In genomic region chr2:215790548-215791421, GRCh38 we compare ENCODE assay signal across 17 cellular contexts.
DNase-seq lines count a peak whose midpoint lies in the region; TF ChIP-seq lines count a peak whose summit lies in the region.
"Had no signal": no experiment of that assay in that cellular context is flagged by ENCODE, and none has a peak within 500 bp of the region (broad histone marks: within the 10 kb centered on the region; RNA-seq: fewer than 3 reads in every experiment).

No MANE protein-coding gene starts in this region.

- H2AK5ac ChIP-seq in mesenchymal stem cell (ENCODE audit: low read length, severe bottlenecking): peak overlapping the region; percentile 38
- peak overlapping the region; percentile 35 for H2AK5ac ChIP-seq in trophoblast cell (ENCODE audit: low read length)

- intact Hi-C loops in dendritic cell treated with granulocyte-macrophage colony-stimulating factor and Interleukin-4, amounts not matched to agents 40 ng/mL and 50 ng/mL, for 4 days (cut with micrococcal nuclease): loop anchor here (5.0 kb wide), 1 partner anchor 43 kb away; no protein-coding TSS in a partner anchor
- intact Hi-C loops in CD14-positive monocyte (cut with micrococcal nuclease): loop anchor here in 1 of 2 donors (5.0 kb wide), 3 partner anchors 38 to 112 kb away; no protein-coding TSS in a partner anchor

- H3K4me3 ChIP-seq in GM23248 (no peak overlapping the region), mesenchymal stem cell (ENCODE audit: insufficient read depth in 1 of 2, low read depth in 1 of 2, low read length in 2 of 2) (no peak overlapping the region), trophoblast cell (ENCODE audit: low read depth, low read length) (no peak overlapping the region)
- H3K4me3 ChIP-seq: BLaER1 had no signal

- H3K79me2 ChIP-seq in GM23248 (ENCODE audit: insufficient read depth) (no peaks in the 10 kb centered on the region), trophoblast cell (ENCODE audit: control insufficient read depth, insufficient read depth, low read length, poor library complexity) (no peaks in the 10 kb centered on the region)

- H4K12ac ChIP-seq in trophoblast cell (ENCODE audit: low read depth, low read length): no peak overlapping the region

- H4K8ac ChIP-seq in mesenchymal stem cell (ENCODE audit: low read length) (peak overlapping the region; percentile 56), trophoblast cell (ENCODE audit: low read depth, low read length) (peak overlapping the region; percentile 29)

- H3K23ac ChIP-seq in mesenchymal stem cell (ENCODE audit: low read length in 2 of 2) (no peak overlapping the region), trophoblast cell (ENCODE audit: low read length) (no peak overlapping the region)

- H2AFZ ChIP-seq in GM23248 (peak overlapping the region; percentile 44), mesenchymal stem cell (ENCODE audit: low read depth, low read length) (no peak overlapping the region), trophoblast cell (ENCODE audit: insufficient read depth, low read length, poor library complexity) (no peak overlapping the region)

- H3K9ac ChIP-seq in GM23248 (0 out of 2 replicates have a peak overlapping the region, but pooled peaks have one; percentile 5), mesenchymal stem cell (ENCODE audit: low read length) (peak overlapping the region; percentile 40), trophoblast cell (ENCODE audit: low read length) (no peak overlapping the region)
- H3K9ac ChIP-seq: BLaER1 had no signal

- H4K91ac ChIP-seq in mesenchymal stem cell (ENCODE audit: low read length) (no peak overlapping the region), trophoblast cell (ENCODE audit: low read depth, low read length) (no peak overlapping the region)

- WGBS in GM23248 (ENCODE audit: low coverage in 1 of 2, low lambda C conversion rate in 2 of 2, missing lambda C conversion rate in 2 of 2), 2 experiments: 40 to 41% methylated on average over 6 of the region's 6 CpGs
- 95% methylated on average over 5 of the region's 6 CpGs for WGBS in mesenchymal stem cell
- WGBS in trophoblast cell (ENCODE audit: extremely low coverage, insufficient coverage, insufficient read length): no CpG with 5 or more reads among the region's 6 CpGs

- H2BK120ac ChIP-seq in mesenchymal stem cell (ENCODE audit: low read depth, low read length) (no peak overlapping the region), trophoblast cell (ENCODE audit: insufficient read depth, low read length, poor library complexity) (no peak overlapping the region)

- H3K27ac Mint-ChIP-seq in dendritic cell treated with granulocyte-macrophage colony-stimulating factor and Interleukin-4, amounts not matched to agents 40 ng/mL and 50 ng/mL, for 4 days: peak overlapping the region; percentile 23
- peak overlapping the region in 3 of 7 donors; percentile 26 to 79 (median 68) for H3K27ac Mint-ChIP-seq in CD14-positive monocyte

- H3K27ac ChIP-seq in GM23248 (peak overlapping the region; percentile 26; the same call in 1 of the 2 replicates), mesenchymal stem cell (ENCODE audit: low read length, poor library complexity, severe bottlenecking) (no peak overlapping the region), trophoblast cell (ENCODE audit: low read depth, low read length) (no peak overlapping the region)
- H3K27ac ChIP-seq: BLaER1 had no signal

- H3K36me3 Mint-ChIP-seq in dendritic cell treated with granulocyte-macrophage colony-stimulating factor and Interleukin-4, amounts not matched to agents 40 ng/mL and 50 ng/mL, for 4 days (ENCODE audit: low read depth): no peaks in the 10 kb centered on the region
- H3K36me3 Mint-ChIP-seq in CD14-positive monocyte: peaks cover 0 to 2% of the 10 kb centered on the region in 2 donors

- H3K27me3 ChIP-seq in GM23248 (replicated peaks; ENCODE audit: insufficient read depth) (no peaks in the 10 kb centered on the region), mesenchymal stem cell (ENCODE audit: control insufficient read depth in 1 of 2, insufficient read depth in 1 of 2, low read length in 2 of 2) (no peaks in the 10 kb centered on the region), trophoblast cell (ENCODE audit: insufficient read depth, low read length) (no peaks in the 10 kb centered on the region)
- H3K27me3 ChIP-seq: BLaER1 had no signal

- in situ Hi-C loops in GM23248 (cut with MboI): no loop called here

- peaks cover 51% of the 10 kb centered on the region for H3K4me1 Mint-ChIP-seq in dendritic cell treated with granulocyte-macrophage colony-stimulating factor and Interleukin-4, amounts not matched to agents 40 ng/mL and 50 ng/mL, for 4 days (ENCODE audit: low read depth)
- H3K4me1 Mint-ChIP-seq in CD14-positive monocyte: peaks cover 63% of the 10 kb centered on the region

- no peaks in the 10 kb centered on the region for H3K9me3 ChIP-seq in GM23248 (ENCODE audit: low read depth)
- no peaks in the 10 kb centered on the region for H3K9me3 ChIP-seq in mesenchymal stem cell (ENCODE audit: control insufficient read depth, low read length)
- H3K9me3 ChIP-seq in trophoblast cell (ENCODE audit: insufficient read depth, low read depth, low read length): no peaks in the 10 kb centered on the region
- H3K9me3 ChIP-seq: BLaER1 had no signal

- no peak overlapping the region for H2BK5ac ChIP-seq in mesenchymal stem cell (ENCODE audit: low read depth, low read length, poor library complexity, severe bottlenecking)
- H2BK5ac ChIP-seq in trophoblast cell (ENCODE audit: low read depth, low read length, poor library complexity): no peak overlapping the region

- H3K36me3 ChIP-seq in GM23248 (ENCODE audit: low read depth) (no peaks in the 10 kb centered on the region), mesenchymal stem cell (ENCODE audit: control insufficient read depth in 1 of 2, insufficient read depth in 2 of 2, low read depth in 1 of 2, low read length in 2 of 2) (no peaks in the 10 kb centered on the region), trophoblast cell (ENCODE audit: control insufficient read depth in 1 of 2, insufficient read depth in 2 of 2, low read length in 2 of 2) (no peaks in the 10 kb centered on the region)
- H3K36me3 ChIP-seq: BLaER1 had no signal

- no peaks in the 10 kb centered on the region for H3K9me2 ChIP-seq in GM23248 (ENCODE audit: insufficient read depth)

- H3K4me3 Mint-ChIP-seq in dendritic cell treated with granulocyte-macrophage colony-stimulating factor and Interleukin-4, amounts not matched to agents 40 ng/mL and 50 ng/mL, for 4 days: no peak overlapping the region
- H3K4me3 Mint-ChIP-seq in CD14-positive monocyte: no peak overlapping the region

- H3K4ac ChIP-seq in mesenchymal stem cell (ENCODE audit: low read depth in 1 of 2, low read length in 2 of 2) (no peak overlapping the region), trophoblast cell (ENCODE audit: low read depth, low read length) (no peak overlapping the region)

- peaks cover 9% of the 10 kb centered on the region for H3K27me3 Mint-ChIP-seq in dendritic cell treated with granulocyte-macrophage colony-stimulating factor and Interleukin-4, amounts not matched to agents 40 ng/mL and 50 ng/mL, for 4 days
- H3K27me3 Mint-ChIP-seq in CD14-positive monocyte (ENCODE audit: low read depth in 3 of 3): peaks cover 0 to 5% (median 2%) of the 10 kb centered on the region in 3 donors

- peaks cover 52% of the 10 kb centered on the region for H3K4me1 ChIP-seq in GM23248 (ENCODE audit: insufficient read depth)
- peaks cover 7% of the 10 kb centered on the region for H3K4me1 ChIP-seq in mesenchymal stem cell (ENCODE audit: control insufficient read depth, insufficient read depth, low read depth, low read length)
- H3K4me1 ChIP-seq in trophoblast cell (ENCODE audit: control insufficient read depth in 1 of 2, insufficient read depth in 2 of 2, low read length in 2 of 2): peaks cover 5 to 8% of the 10 kb centered on the region in 2 experiments

- no peak for TF ChIP-seq CTCF in CD14-positive monocyte (IDR thresholded peaks at IDR 0.05)

- peak overlapping the region; percentile 36 for H2BK15ac ChIP-seq in mesenchymal stem cell (ENCODE audit: low read depth, poor library complexity, severe bottlenecking)

- peak overlapping the region in 1 of 2 experiments; percentile 13 for H3K14ac ChIP-seq in mesenchymal stem cell (ENCODE audit: low read length in 2 of 2)
- H3K14ac ChIP-seq in trophoblast cell (ENCODE audit: low read length): peak overlapping the region; percentile 40

- H3K18ac ChIP-seq in mesenchymal stem cell (ENCODE audit: low read depth in 1 of 2, low read length in 2 of 2): peak overlapping the region in 1 of 2 experiments; percentile 63
- H3K18ac ChIP-seq in trophoblast cell (ENCODE audit: low read length): no peak overlapping the region

- peaks cover 39% of the 10 kb centered on the region for H3F3A ChIP-seq in GM23248 (ENCODE audit: insufficient read depth)

- no peaks in the 10 kb centered on the region for H3K9me3 Mint-ChIP-seq in dendritic cell treated with granulocyte-macrophage colony-stimulating factor and Interleukin-4, amounts not matched to agents 40 ng/mL and 50 ng/mL, for 4 days
- no peaks in the 10 kb centered on the region for H3K9me3 Mint-ChIP-seq in CD14-positive monocyte

- H3K79me1 ChIP-seq in mesenchymal stem cell (replicated peaks; ENCODE audit: low read length, poor library complexity, severe bottlenecking): no peaks in the 10 kb centered on the region
- H3K79me1 ChIP-seq in trophoblast cell (ENCODE audit: low read length): peaks cover 2% of the 10 kb centered on the region

- H2BK12ac ChIP-seq in mesenchymal stem cell (ENCODE audit: low read length in 2 of 2) (peak overlapping the region in 1 of 2 experiments; percentile 33), trophoblast cell (ENCODE audit: low read length) (no peak overlapping the region)

- no peaks in the 10 kb centered on the region for H4K20me1 ChIP-seq in GM23248 (ENCODE audit: insufficient read depth)
- H4K20me1 ChIP-seq: BLaER1 had no signal

- peak; percentile 26 for DNase-seq in GM23248
- no peak for DNase-seq in mesenchymal stem cell
- no peak for DNase-seq in trophoblast cell
- DNase-seq in CD14-positive monocyte (ENCODE audit: low spot score): no peak
- DNase-seq in NCI-H2227 treated with DMSO at 0.1 percent for 48 hours (lab: John Stamatoyannopoulos, UW): no peak
- no peak for DNase-seq in central memory CD4-positive, alpha-beta T cell
- DNase-seq in SIG-M5 treated with dmso at 0.1 percent for 504 hours (lab: John Stamatoyannopoulos, UW; ENCODE audit: unreplicated experiment): no peak
- DNase-seq: DMS153, KBM-7, NCI-H1048, NCI-H146, NCI-H2107, NCI-H345, NCI-H748 treated with DMSO at 0.1 percent for 48 hours, Right ventricle myocardium superior had no signal

- H3K4me2 ChIP-seq in GM23248 (ENCODE audit: unreplicated experiment) (no peak overlapping the region), mesenchymal stem cell (ENCODE audit: low read length, poor library complexity, severe bottlenecking) (no peak overlapping the region), trophoblast cell (ENCODE audit: low read length) (no peak overlapping the region)
- H3K4me2 ChIP-seq: BLaER1 had no signal
